Comparison of ENCODE assay signal across 8 cellular contexts in the genomic region with DNA sequence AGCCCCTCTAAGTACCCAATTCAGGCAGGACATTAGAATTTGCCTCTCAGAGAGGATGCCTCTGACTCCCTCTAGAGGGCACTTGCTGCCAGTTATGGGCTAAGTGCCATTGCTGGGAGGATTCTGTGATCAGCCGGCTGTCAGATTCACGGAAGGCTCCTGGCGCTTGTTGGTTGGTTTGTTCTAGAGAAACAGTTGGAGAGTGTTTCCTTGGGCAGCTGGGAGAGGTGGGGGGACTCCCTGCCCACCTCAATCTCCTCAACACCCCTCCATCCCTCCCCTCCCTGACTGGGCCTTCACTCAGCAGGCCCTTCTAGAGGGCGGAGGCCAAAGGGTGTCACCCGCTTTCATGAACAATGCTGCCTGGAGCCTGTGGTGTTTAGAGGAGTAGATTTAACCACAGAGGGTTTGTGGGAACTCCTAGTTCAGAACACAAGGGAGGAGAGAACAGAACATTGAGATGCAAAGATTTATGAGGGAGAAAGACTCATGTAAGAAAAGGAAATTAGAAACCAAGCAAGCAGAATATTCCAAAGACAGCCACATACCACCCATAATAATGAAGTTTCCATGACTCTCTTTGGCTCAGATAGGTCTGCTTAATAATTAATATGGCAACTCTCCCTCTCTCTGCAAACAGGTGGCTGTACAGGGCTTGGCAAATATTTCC. TPM values are rescaled to one million over a fixed set of nuclear protein-coding genes. Genes with fewer than 3 reads are reported as not detected.
DNase-seq lines count a peak whose midpoint lies in the region; ATAC-seq, FAIRE-seq and TF ChIP-seq lines count a peak whose summit lies in the region.

No MANE protein-coding gene starts in this region.

- no peak overlapping the region for H3K4ac ChIP-seq in H1 (replicated peaks; ENCODE audit: insufficient read length, low read depth, low read length)

- H3K36me3 Mint-ChIP-seq in CD4-positive, CD25-positive, alpha-beta regulatory T cell = no peaks in the 10 kb centered on the region

- no peak overlapping the region for H3K23ac ChIP-seq in H1 (ENCODE audit: insufficient read length)

- H3K27ac ChIP-seq in CD4-positive, CD25-positive, alpha-beta regulatory T cell (ENCODE audit: insufficient read depth, low read length, poor library complexity, severe bottlenecking) = no peak overlapping the region
- no peak overlapping the region for H3K27ac ChIP-seq in H1 (ENCODE audit: low read depth, low read length)

- CTCF ChIA-PET in H1 (lab: Charles Lee; ENCODE audit: partially characterized antibody) = interaction anchor here (1.1 to 2.0 kb wide), 7 partner anchors 10 to 190 kb away, joined by 3 to 7 read pairs (median 3); a partner anchor contains a TSS

- H4K5ac ChIP-seq in H1 (ENCODE audit: insufficient read length, low read depth, low read length) = no peak overlapping the region

- no peak overlapping the region for H4K8ac ChIP-seq in H1 (ENCODE audit: extremely low read depth, insufficient read depth, low read length)

- H3K14ac ChIP-seq in H1 (ENCODE audit: insufficient read length) = no peak overlapping the region

- no peaks in the 10 kb centered on the region for H3K79me1 ChIP-seq in H1 (ENCODE audit: low read depth, low read length)

- H3K23me2 ChIP-seq in H1 (ENCODE audit: low read depth, low read length) = no peaks in the 10 kb centered on the region

- H3K79me2 ChIP-seq in H1 (ENCODE audit: control insufficient read depth in 1 of 2, insufficient read depth in 2 of 2, low read length in 2 of 2) = no peaks in the 10 kb centered on the region

- POLR2A ChIA-PET in H1 (lab: Charles Lee; ENCODE audit: partially characterized antibody) = no interaction called here

- H3K9me3 Mint-ChIP-seq in CD4-positive, CD25-positive, alpha-beta regulatory T cell = peaks cover 0 to 2% (median 0%) of the 10 kb centered on the region in 7 donors

- H4K20me1 ChIP-seq in H1 (replicated peaks in 1 of 2; ENCODE audit: control insufficient read depth in 1 of 2, insufficient read depth in 2 of 2, low read length in 2 of 2) = no peaks in the 10 kb centered on the region

- H3K9me3 ChIP-seq in CD4-positive, CD25-positive, alpha-beta regulatory T cell (ENCODE audit: control insufficient read depth in 2 of 2, low read length in 2 of 2) = no peaks in the 10 kb centered on the region
- no peaks in the 10 kb centered on the region for H3K9me3 ChIP-seq in H1 (ENCODE audit: insufficient read depth in 2 of 2, low read depth in 1 of 2, low read length in 1 of 2)

- H2AK5ac ChIP-seq in H1 (ENCODE audit: low read depth, low read length) = no peak overlapping the region

- DNase-seq in CD4-positive, CD25-positive, alpha-beta regulatory T cell = peak; percentile 20 to 62 (median 56)
- DNase-seq in HFF-Myc (ENCODE audit: extremely low read depth, low read depth) (peak; percentile 27), NCI-H774 (lab: John Stamatoyannopoulos, UW) (peak; percentile 54), H1 (ENCODE audit: low read depth in 1 of 2, low spot score in 2 of 2) (peak; percentile 33 to 70), middle frontal gyrus (ENCODE audit: extremely low spot score, low spot score) (peak; percentile 59)
- peak; percentile 25 for DNase-seq in activated CD8-positive, alpha-beta memory T cell treated with anti-CD3 and anti-CD28 coated beads, Interleukin-2, amount 50 U/mL, for 1 hour (ENCODE audit: extremely low read depth)
- DNase-seq in stimulated activated CD8-positive, alpha-beta memory T cell treated with anti-CD3 and anti-CD28 coated beads, Interleukin-4, amount 100 ng/mL, for 24 hours (ENCODE audit: low read depth) = peak; percentile 40

- peak; percentile 59 to 71 for ATAC-seq in CD4-positive, CD25-positive, alpha-beta regulatory T cell (ENCODE audit: low read depth in 2 of 2)
- ATAC-seq in HG02970 (IDR thresholded peaks at IDR 0.05; ENCODE audit: low FRiP score, unreplicated experiment) = no peak

- H3K56ac ChIP-seq in H1 (replicated peaks; ENCODE audit: insufficient read length, low read depth, low read length) = no peak overlapping the region

- H2BK12ac ChIP-seq in H1 (ENCODE audit: low read depth, low read length) = no peak overlapping the region; the same call in 1 of the 2 replicates

- peak; percentile 55 for FAIRE-seq in H1 (lab: Jason Lieb, UNC)

- H2AFZ ChIP-seq in H1 (ENCODE audit: low read length) = peak overlapping the region; percentile 61; the same call in 1 of the 2 replicates

- H3K4me1 Mint-ChIP-seq in CD4-positive, CD25-positive, alpha-beta regulatory T cell = peaks cover 0 to 5% (median 2%) of the 10 kb centered on the region in 4 donors

- H3K4me3 Mint-ChIP-seq in CD4-positive, CD25-positive, alpha-beta regulatory T cell = no peak overlapping the region

- no peak overlapping the region for H3K18ac ChIP-seq in H1 (ENCODE audit: extremely low read depth, low read length)

- TF ChIP-seq CTCF in HFF-Myc (IDR thresholded peaks at IDR 0.05; ENCODE audit: low read depth, low read length, missing control alignments) (peak; percentile 90), H1 (IDR thresholded peaks at IDR 0.05; ENCODE audit: control extremely low read depth in 1 of 3, insufficient read depth in 1 of 3, low read depth in 1 of 3, low read length in 3 of 3) (peak; percentile 69 to 94 (median 83))

- H3K27me3 Mint-ChIP-seq in CD4-positive, CD25-positive, alpha-beta regulatory T cell = peaks cover 33% of the 10 kb centered on the region

- no peak overlapping the region for H4K91ac ChIP-seq in H1 (replicated peaks; ENCODE audit: insufficient read length, low read length)

- peak; percentile 72 to 83 for TF ChIP-seq RAD21 in H1 (IDR thresholded peaks at IDR 0.05 in 1 of 2, conservative IDR thresholded peaks at IDR 0.05 in 1 of 2; ENCODE audit: low read depth in 2 of 2, low read length in 2 of 2)

- H3K36me3 ChIP-seq in CD4-positive, CD25-positive, alpha-beta regulatory T cell (ENCODE audit: control insufficient read depth, insufficient read depth, low read length) = no peaks in the 10 kb centered on the region
- H3K36me3 ChIP-seq in H1 (ENCODE audit: control insufficient read depth in 2 of 4, insufficient read depth in 4 of 4, low read length in 3 of 4) = no peaks in the 10 kb centered on the region

- H3K27ac Mint-ChIP-seq in CD4-positive, CD25-positive, alpha-beta regulatory T cell = peak overlapping the region in 1 of 3 donors; percentile 3

- WGBS in H1 (ENCODE audit: extremely low coverage in 1 of 2, insufficient coverage in 1 of 2, insufficient read length in 1 of 2, insufficient replicate concordance in 2 of 2, low coverage in 1 of 2, low lambda C conversion rate in 2 of 2, missing lambda C conversion rate in 1 of 2), 2 experiments = 34% methylated on average over 5 of the region's 5 CpGs; no CpG with 5 or more reads in 1 of the 2 experiments

- H3K4me3 ChIP-seq in CD4-positive, CD25-positive, alpha-beta regulatory T cell (ENCODE audit: low read depth, low read length) = no peak overlapping the region
- no peak overlapping the region for H3K4me3 ChIP-seq in HFF-Myc (replicated peaks; ENCODE audit: low read depth, low read length)
- no peak overlapping the region; a peak in 1 of 8 replicates for H3K4me3 ChIP-seq in H1 (ENCODE audit: extremely low read depth in 1 of 4, insufficient read depth in 2 of 4, low read depth in 3 of 4, low read length in 4 of 4)

- peaks cover 14% of the 10 kb centered on the region for H3K27me3 ChIP-seq in CD4-positive, CD25-positive, alpha-beta regulatory T cell (ENCODE audit: control insufficient read depth, insufficient read depth, low read length)
- no peaks in the 10 kb centered on the region; a peak in 1 of 7 replicates for H3K27me3 ChIP-seq in H1 (replicated peaks in 1 of 4; ENCODE audit: control insufficient read depth in 3 of 4, extremely low read depth in 1 of 4, insufficient read depth in 3 of 4, low read length in 3 of 4)

- no peak overlapping the region for H2BK5ac ChIP-seq in H1 (ENCODE audit: low read depth, low read length)

- peak overlapping the region in 1 of 2 experiments; percentile 32; a peak in 2 of 4 replicates for H3K4me2 ChIP-seq in H1 (ENCODE audit: insufficient read depth in 1 of 2, low read depth in 2 of 2, low read length in 2 of 2)

- H3K9ac ChIP-seq in H1 (replicated peaks in 1 of 4; ENCODE audit: extremely low read depth in 1 of 4, low read depth in 3 of 4, low read length in 3 of 4) = no peak overlapping the region

- TF ChIP-seq POLR2A in H1 (IDR thresholded peaks at IDR 0.05; ENCODE audit: control extremely low read depth in 1 of 2, low read depth in 2 of 2, low read length in 2 of 2) = no peak

- H3K4me1 ChIP-seq in CD4-positive, CD25-positive, alpha-beta regulatory T cell (ENCODE audit: control insufficient read depth, insufficient read depth, low read length, poor library complexity, severe bottlenecking) = no peaks in the 10 kb centered on the region
- no peaks in the 10 kb centered on the region; a peak in 1 of 7 replicates for H3K4me1 ChIP-seq in H1 (replicated peaks in 1 of 4; ENCODE audit: control insufficient read depth in 3 of 4, insufficient read depth in 4 of 4, low read length in 3 of 4)

- no peak for TF ChIP-seq EP300 in H1 (IDR thresholded peaks at IDR 0.05; ENCODE audit: borderline replicate concordance in 1 of 2, low read depth in 2 of 2, low read length in 2 of 2)

- no peak overlapping the region for H2BK20ac ChIP-seq in H1 (ENCODE audit: low read length)

- no peak overlapping the region for H2BK120ac ChIP-seq in H1 (replicated peaks; ENCODE audit: low read depth, low read length)

- H2BK15ac ChIP-seq in H1 (ENCODE audit: low read length) = no peak overlapping the region

TF ChIP-seq in H1, 55 proteins besides CTCF, POLR2A, EP300 and RAD21:
- TF ChIP-seq SIN3A (conservative IDR thresholded peaks at IDR 0.05 in 1 of 2, IDR thresholded peaks at IDR 0.05 in 1 of 2; ENCODE audit: low read depth in 1 of 2, low read length in 2 of 2) = peak; percentile 47 to 80; a peak in 2 of 4 replicates
- TF ChIP-seq, protein P1, sequence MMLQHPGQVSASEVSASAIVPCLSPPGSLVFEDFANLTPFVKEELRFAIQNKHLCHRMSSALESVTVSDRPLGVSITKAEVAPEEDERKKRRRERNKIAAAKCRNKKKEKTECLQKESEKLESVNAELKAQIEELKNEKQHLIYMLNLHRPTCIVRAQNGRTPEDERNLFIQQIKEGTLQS (IDR thresholded peaks at IDR 0.05; ENCODE audit: insufficient read depth, low read depth, low read length) = no peak
- TF ChIP-seq YY1 (IDR thresholded peaks at IDR 0.05; ENCODE audit: low read depth, low read length) = peak; percentile 55; the same call in 1 of the 2 replicates
TF ChIP-seq in H1: peak in this region for 2.

RNA-seq across cellular contexts. Expression of a gene that starts 29.9 kb away (rescaled TPM):
- 12.8 TPM for total RNA-seq in CD4-positive, CD25-positive, alpha-beta regulatory T cell
- 10 to 100 TPM in 3 of 4 donors, 1 to 10 TPM in 1; 8.9 to 18.5 (median 11.6) TPM for polyA plus RNA-seq in CD4-positive, CD25-positive, alpha-beta regulatory T cell
- total RNA-seq in H1 (2021; fragmentation: NEBNext Ultra II Directional; extraction: Animal tissue kit (Norgen Biotek cat#: 25700)) = 17.1 and 17.7 TPM in 2 replicates
- 11.3 and 11.4 TPM in 2 replicates for polyA plus RNA-seq in H1 (2011; rRNA removed)
- polyA plus RNA-seq in H1 (2011; cell fraction: cytosol; rRNA removed) = 15.8 TPM
- polyA plus RNA-seq in H1 (2011; cell fraction: nucleus; rRNA removed) = 42.6 TPM
- 15.5 to 21.6 TPM (median 16.7 TPM) in 4 replicates for polyA plus RNA-seq in H1 (2012, experiment 1 of 2)
- polyA plus RNA-seq in H1 (2012, experiment 2 of 2) = 8.1 TPM
- polyA plus RNA-seq in H1 (2013, experiment 1 of 2) = 13.1 TPM
- 13.4 TPM for polyA plus RNA-seq in H1 (2013, experiment 2 of 2)
- polyA minus RNA-seq in H1 (2011; rRNA and poly(A)+ RNA removed) = 14.4 and 16.6 TPM in 2 replicates
- 8.4 TPM for polyA minus RNA-seq in H1 (2011; cell fraction: cytosol; rRNA and poly(A)+ RNA removed)
- polyA minus RNA-seq in H1 (2011; cell fraction: nucleus; rRNA and poly(A)+ RNA removed) = 26.4 TPM
